ENCODE assay signal across 8 cellular contexts in genomic region chr17:45060382-45060823, GRCh38. TPM values are rescaled to one million over a fixed set of nuclear protein-coding genes. Genes with fewer than 3 reads are reported as not detected.
A peak's percentile ranks its signal among the peaks of the same experiment; 100 is the strongest.
DNase-seq lines count a peak whose midpoint lies in the region; ATAC-seq and TF ChIP-seq lines count a peak whose summit lies in the region.

No MANE protein-coding gene starts in this region.

- intact Hi-C loops in left lung (cut with DNase I): no loop called here

- H3K4me3 ChIP-seq in astrocyte of the spinal cord (ENCODE audit: low read depth, low read length) (peak overlapping the region; percentile 87), left lung (peak overlapping the region; percentile 81 to 90), thoracic aorta (peak overlapping the region; percentile 88)

- H3K36me3 ChIP-seq in left lung (no peaks in the 10 kb centered on the region), thoracic aorta (no peaks in the 10 kb centered on the region)

- TF ChIP-seq CTCF in 22Rv1 (IDR thresholded peaks at IDR 0.05) (no peak), astrocyte of the spinal cord (IDR thresholded peaks at IDR 0.05; ENCODE audit: low read depth, low read length) (no peak), left lung (IDR thresholded peaks at IDR 0.05) (no peak), thoracic aorta (IDR thresholded peaks at IDR 0.05) (no peak)

- H3K9me3 ChIP-seq in left lung: no peaks in the 10 kb centered on the region
- H3K9me3 ChIP-seq in thoracic aorta: no peaks in the 10 kb centered on the region

- H3K27ac ChIP-seq in 22Rv1 (peak overlapping the region; percentile 78), left lung (peak overlapping the region; percentile 76 to 93), thoracic aorta (peak overlapping the region; percentile 90 to 94)

- DNase-seq in HEK293T (ENCODE audit: extremely low spot score) (no peak), astrocyte of the spinal cord (ENCODE audit: low read depth, low spot score) (no peak), left lung (no peak), thoracic aorta (ENCODE audit: low spot score) (no peak), T-helper 9 cell (no peak), UCSD-AML1 (lab: John Stamatoyannopoulos, UW; ENCODE audit: unreplicated experiment) (no peak), superior temporal gyrus (ENCODE audit: extremely low spot score) (no peak)

- peaks cover 17 to 51% of the 10 kb centered on the region in 2 donors for H3K4me1 ChIP-seq in left lung
- peaks cover 28 to 48% of the 10 kb centered on the region in 2 donors for H3K4me1 ChIP-seq in thoracic aorta (ENCODE audit: control insufficient read depth in 1 of 2, low read depth in 2 of 2)

- POLR2A ChIA-PET in HEK293T (lab: Yijun Ruan, JAX): interaction anchor here (1.0 to 3.3 kb wide), 15 partner anchors 11 to 156 kb away, joined by 3 to 56 read pairs (median 6); partner anchors contain the start of genes DCAKD, HEXIM1 and HEXIM2

- in situ Hi-C loops in astrocyte of the spinal cord (cut with HindIII; ENCODE audit: low sequenced_read_pairs): no loop called here

- ATAC-seq in left lung (peak; percentile 5), thoracic aorta (ENCODE audit: insufficient number of reproducible peaks, low FRiP score, low read depth) (no peak)

- CTCF ChIA-PET in HEK293T (lab: Yijun Ruan, JAX): interaction anchor here (1.3 to 1.6 kb wide), 2 partner anchors 9 to 75 kb away, joined by 5 to 8 read pairs; partner anchors contain the start of genes ACBD4 and DCAKD

- H3K27me3 ChIP-seq in left lung (no peaks in the 10 kb centered on the region), thoracic aorta (replicated peaks; ENCODE audit: insufficient read depth) (no peaks in the 10 kb centered on the region)

TF ChIP-seq in HEK293T, 16 proteins besides CTCF, POLR2A, EP300 and RAD21:
- no peak for TF ChIP-seq HDGF (IDR thresholded peaks at IDR 0.05; ENCODE audit: borderline replicate concordance)
- TF ChIP-seq FOXA1 (IDR thresholded peaks at IDR 0.05): no peak
- no peak for TF ChIP-seq FOXK2 (IDR thresholded peaks at IDR 0.05)
- TF ChIP-seq LEF1 (IDR thresholded peaks at IDR 0.05; ENCODE audit: borderline replicate concordance): no peak
- TF ChIP-seq L3MBTL2 (conservative IDR thresholded peaks at IDR 0.05): peak; percentile 52; the same call in 1 of the 2 replicates
- TF ChIP-seq ARNT (IDR thresholded peaks at IDR 0.05): no peak
- TF ChIP-seq SP1 (IDR thresholded peaks at IDR 0.05): no peak

RNA-seq across cellular contexts. Expression of gene NMT1, which starts 0.7 kb away (rescaled TPM):
- total RNA-seq in left lung: 100 to 1,000 TPM; 123 to 129 TPM
- total RNA-seq in thoracic aorta: 10 to 100 TPM; 53.1 to 64.8 TPM

RNA-seq across cellular contexts. Expression of gene DCAKD, which starts 9.0 kb away (rescaled TPM):
- total RNA-seq in left lung (10 to 100 TPM; 20.5 to 30.8 TPM), thoracic aorta (10 to 100 TPM; 34.6 to 56.5 TPM)
